Comparison of ENCODE assay signal across 8 cellular contexts in genomic region chr5:132389453-132390286, GRCh38. TPM values are rescaled to one million over a fixed set of nuclear protein-coding genes. Genes with fewer than 3 reads are reported as not detected.
DNase-seq lines count a peak whose midpoint lies in the region; ATAC-seq and TF ChIP-seq lines count a peak whose summit lies in the region.

No MANE protein-coding gene starts in this region.

- H3K36me3 ChIP-seq in tibial artery: peaks cover 10 to 30% (median 23%) of the 10 kb centered on the region in 3 donors

- intact Hi-C loops in activated naive CD4-positive, alpha-beta T cell treated with anti-CD3 and anti-CD28 coated beads for 36 hours (cut with micrococcal nuclease): loop anchor here (5.0 kb wide), 1 partner anchor 348 kb away; the partner anchor contains the start of gene KIF3A
- intact Hi-C loops in tibial artery (cut with DNase I; ENCODE audit: low total_unique reads): loop anchor here (5.0 kb wide), 1 partner anchor 33 kb away; no protein-coding TSS in a partner anchor

- peak; percentile 73 for ATAC-seq in activated T-helper 17 cell treated with anti-CD3 and anti-CD28 coated beads, Interleukin-2, amount 50 U/mL, for 72 hours (replicated peaks)
- no peak for ATAC-seq in HG03175 (IDR thresholded peaks at IDR 0.05; ENCODE audit: unreplicated experiment)

- no peak for TF ChIP-seq CTCF in tibial artery (IDR thresholded peaks at IDR 0.05)

- H3K9me3 ChIP-seq in tibial artery: no peaks in the 10 kb centered on the region

- H3K27ac Mint-ChIP-seq in activated naive CD4-positive, alpha-beta T cell treated with anti-CD3 and anti-CD28 coated beads for 36 hours: peak overlapping the region; percentile 4
- peak overlapping the region; percentile 13 for H3K27ac Mint-ChIP-seq in activated T-helper 17 cell treated with anti-CD3 and anti-CD28 coated beads, Interleukin-2, amount 50 U/mL, for 72 hours

- H3K27ac ChIP-seq in tibial artery: peak overlapping the region; percentile 73 to 82

- H3K27me3 Mint-ChIP-seq in activated naive CD4-positive, alpha-beta T cell treated with anti-CD3 and anti-CD28 coated beads for 36 hours (ENCODE audit: low read depth): no peaks in the 10 kb centered on the region
- no peaks in the 10 kb centered on the region for H3K27me3 Mint-ChIP-seq in activated T-helper 17 cell treated with anti-CD3 and anti-CD28 coated beads, Interleukin-2, amount 50 U/mL, for 72 hours

- peaks cover 12 to 51% (median 45%) of the 10 kb centered on the region in 4 donors for H3K4me1 ChIP-seq in tibial artery

- no peak overlapping the region for H3K4me3 Mint-ChIP-seq in activated naive CD4-positive, alpha-beta T cell treated with anti-CD3 and anti-CD28 coated beads for 36 hours
- H3K4me3 Mint-ChIP-seq in activated T-helper 17 cell treated with anti-CD3 and anti-CD28 coated beads, Interleukin-2, amount 50 U/mL, for 72 hours: no peak overlapping the region

- H3K9me3 Mint-ChIP-seq in activated naive CD4-positive, alpha-beta T cell treated with anti-CD3 and anti-CD28 coated beads for 36 hours: no peaks in the 10 kb centered on the region
- no peaks in the 10 kb centered on the region for H3K9me3 Mint-ChIP-seq in activated T-helper 17 cell treated with anti-CD3 and anti-CD28 coated beads, Interleukin-2, amount 50 U/mL, for 72 hours

- H3K4me1 Mint-ChIP-seq in activated naive CD4-positive, alpha-beta T cell treated with anti-CD3 and anti-CD28 coated beads for 36 hours (ENCODE audit: low read depth): peaks cover 54% of the 10 kb centered on the region
- peaks cover 66% of the 10 kb centered on the region for H3K4me1 Mint-ChIP-seq in activated T-helper 17 cell treated with anti-CD3 and anti-CD28 coated beads, Interleukin-2, amount 50 U/mL, for 72 hours

- DNase-seq in activated naive CD4-positive, alpha-beta T cell treated with anti-CD3 and anti-CD28 coated beads for 36 hours: peak; percentile 60
- no peak for DNase-seq in activated naive CD4-positive, alpha-beta T cell treated with Interleukin-2 at 50 U/mL for 16 hours
- DNase-seq in islet precursor cell (peak; percentile 100), tibial artery (peak; percentile 68 to 88), NCI-H128 (lab: John Stamatoyannopoulos, UW; ENCODE audit: unreplicated experiment) (no peak)
- no peak for DNase-seq in activated effector memory CD4-positive, alpha-beta T cell treated with Interleukin-2 at 50 U/mL for 16 hours

- H3K36me3 Mint-ChIP-seq in activated naive CD4-positive, alpha-beta T cell treated with anti-CD3 and anti-CD28 coated beads for 36 hours (ENCODE audit: low read depth): peaks cover 2% of the 10 kb centered on the region
- peaks cover 4% of the 10 kb centered on the region for H3K36me3 Mint-ChIP-seq in activated T-helper 17 cell treated with anti-CD3 and anti-CD28 coated beads, Interleukin-2, amount 50 U/mL, for 72 hours (ENCODE audit: low read depth)

- H3K4me3 ChIP-seq in tibial artery: no peak overlapping the region

- CTCF ChIA-PET in activated naive CD4-positive, alpha-beta T cell treated with anti-CD3 and anti-CD28 coated beads for 36 hours (lab: Charles Lee): interaction anchor here (0.6 to 20.9 kb wide), 5 partner anchors 9 to 429 kb away, joined by 3 to 466 read pairs (median 3); partner anchors contain the start of gene IRF1

- no peaks in the 10 kb centered on the region for H3K27me3 ChIP-seq in tibial artery

RNA-seq across cellular contexts. Expression of gene SLC22A5, which starts 20.2 kb away (rescaled TPM):
- total RNA-seq in activated naive CD4-positive, alpha-beta T cell treated with anti-CD3 and anti-CD28 coated beads for 36 hours: 1 to 10 TPM; 3.1 to 3.6 TPM
- total RNA-seq in activated T-helper 17 cell treated with anti-CD3 and anti-CD28 coated beads, Interleukin-2, amount 50 U/mL, for 72 hours: 1 to 10 TPM; 3.2 to 3.5 TPM

Comparison
In these comparisons a context has a peak if more than half of its experiments do, and no peak if none do; other contexts are left out.
1. DNase-seq: peak in activated naive CD4-positive, alpha-beta T cell treated with anti-CD3 and anti-CD28 coated beads for 36 hours (single experiment), islet precursor cell (single experiment) and tibial artery (2 of 2); none in activated naive CD4-positive, alpha-beta T cell treated with Interleukin-2 at 50 U/mL for 16 hours (single experiment), NCI-H128 (single experiment) and activated effector memory CD4-positive, alpha-beta T cell treated with Interleukin-2 at 50 U/mL for 16 hours (single experiment).